In the genomic region with DNA sequence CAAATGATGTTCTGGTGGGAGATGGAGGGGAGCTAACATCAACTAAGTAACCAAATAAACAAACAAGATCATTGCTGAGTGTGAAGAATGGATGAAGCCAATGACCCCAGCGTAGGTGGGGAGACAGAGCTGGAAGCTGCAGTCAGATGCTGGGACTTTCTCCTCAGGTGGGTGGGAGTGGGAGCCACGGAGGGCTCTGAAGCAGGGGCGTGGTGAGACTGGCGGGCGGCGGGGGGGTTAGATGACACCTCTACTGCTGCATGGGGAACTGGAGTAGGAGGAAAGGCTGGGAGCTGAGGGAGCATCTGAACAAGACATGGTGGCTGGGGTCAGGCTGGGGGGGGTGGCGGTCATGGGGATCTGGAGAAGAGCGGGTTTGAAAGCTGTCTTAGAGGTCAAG, we compare ENCODE assay signal across 20 cellular contexts.
DNase-seq lines count a peak whose midpoint lies in the region; ATAC-seq and TF ChIP-seq lines count a peak whose summit lies in the region.
"Had no signal": no experiment of that assay in that cellular context is flagged by ENCODE, and none has a peak within 500 bp of the region (broad histone marks: within the 10 kb centered on the region; RNA-seq: fewer than 3 reads in every experiment).

No MANE protein-coding gene starts in this region.

- H3K27me3 ChIP-seq in CD4-positive, CD25-positive, alpha-beta regulatory T cell (ENCODE audit: control insufficient read depth, insufficient read depth, low read length) = no peaks in the 10 kb centered on the region
- no peaks in the 10 kb centered on the region for H3K27me3 ChIP-seq in testis

- H3K36me3 ChIP-seq in CD4-positive, CD25-positive, alpha-beta regulatory T cell (ENCODE audit: control insufficient read depth, insufficient read depth, low read length) = no peaks in the 10 kb centered on the region
- no peaks in the 10 kb centered on the region for H3K36me3 ChIP-seq in testis (ENCODE audit: low read depth, missing control alignments)

- peaks cover 4% of the 10 kb centered on the region for H3K27me3 Mint-ChIP-seq in CD4-positive, CD25-positive, alpha-beta regulatory T cell
- H3K27me3 Mint-ChIP-seq in effector memory CD8-positive, alpha-beta T cell = peaks cover 5 to 12% of the 10 kb centered on the region in 2 donors
- H3K27me3 Mint-ChIP-seq in nephron (ENCODE audit: low read depth) (peaks cover 11% of the 10 kb centered on the region), progenitor cell of endocrine pancreas (peaks cover 38% of the 10 kb centered on the region)
- H3K27me3 Mint-ChIP-seq: CD4-positive, alpha-beta T cell had no signal

- intact Hi-C loops in testis (cut with DNase I; ENCODE audit: low total_unique reads) = no loop called here

- no peaks in the 10 kb centered on the region for H3K9me3 ChIP-seq in CD4-positive, CD25-positive, alpha-beta regulatory T cell (ENCODE audit: control insufficient read depth in 2 of 2, low read length in 2 of 2)
- H3K9me3 ChIP-seq in testis = no peaks in the 10 kb centered on the region

- TF ChIP-seq CTCF in nephron (IDR thresholded peaks at IDR 0.05; ENCODE audit: unreplicated experiment in 3 of 3) (no peak), progenitor cell of endocrine pancreas (IDR thresholded peaks at IDR 0.05; ENCODE audit: unreplicated experiment) (no peak), testis (IDR thresholded peaks at IDR 0.05) (no peak)

- 76 to 78% methylated on average over 8 of the region's 8 CpGs for WGBS in testis, 2 donors

- H3K4me3 Mint-ChIP-seq in CD4-positive, CD25-positive, alpha-beta regulatory T cell = no peak overlapping the region
- H3K4me3 Mint-ChIP-seq in effector memory CD8-positive, alpha-beta T cell = no peak overlapping the region
- H3K4me3 Mint-ChIP-seq in nephron (no peak overlapping the region), progenitor cell of endocrine pancreas (ENCODE audit: low read depth) (no peak overlapping the region)
- H3K4me3 Mint-ChIP-seq: CD4-positive, alpha-beta T cell; GM23338; H9 had no signal

- no peaks in the 10 kb centered on the region for H3K36me3 Mint-ChIP-seq in CD4-positive, CD25-positive, alpha-beta regulatory T cell
- H3K36me3 Mint-ChIP-seq in effector memory CD8-positive, alpha-beta T cell (ENCODE audit: insufficient read depth) = no peaks in the 10 kb centered on the region
- H3K36me3 Mint-ChIP-seq in nephron (ENCODE audit: low read depth) (no peaks in the 10 kb centered on the region), progenitor cell of endocrine pancreas (ENCODE audit: insufficient read depth) (no peaks in the 10 kb centered on the region)

- H3K4me1 ChIP-seq in CD4-positive, CD25-positive, alpha-beta regulatory T cell (ENCODE audit: control insufficient read depth, insufficient read depth, low read length, poor library complexity, severe bottlenecking) = no peaks in the 10 kb centered on the region
- peaks cover 12% of the 10 kb centered on the region for H3K4me1 ChIP-seq in testis

- TF ChIP-seq POLR2A in testis (IDR thresholded peaks at IDR 0.05) = no peak

- no peak for DNase-seq in CD4-positive, CD25-positive, alpha-beta regulatory T cell
- DNase-seq in effector memory CD8-positive, alpha-beta T cell = no peak
- no peak for DNase-seq in progenitor cell of endocrine pancreas (ENCODE audit: low spot score, unreplicated experiment)
- DNase-seq in testis = no peak
- DNase-seq: CD4-positive, alpha-beta T cell; H9; KBM-7; MV-4-11; NCI-H1105; NCI-H1436 treated with DMSO at 0.1 percent for 48 hours; NCI-H187 treated with DMSO at 0.1 percent for 48 hours; NCI-H2171 treated with DMSO at 0.1 percent for 48 hours; NCI-H345; NCI-H524; NCI-H774; PC-3 had no signal

- H3K4me3 ChIP-seq in CD4-positive, CD25-positive, alpha-beta regulatory T cell (ENCODE audit: low read depth, low read length) = no peak overlapping the region
- no peak overlapping the region for H3K4me3 ChIP-seq in testis
- H3K4me3 ChIP-seq: GM23338 had no signal

- no peaks in the 10 kb centered on the region for H3K9me3 Mint-ChIP-seq in CD4-positive, CD25-positive, alpha-beta regulatory T cell
- no peaks in the 10 kb centered on the region for H3K9me3 Mint-ChIP-seq in effector memory CD8-positive, alpha-beta T cell
- H3K9me3 Mint-ChIP-seq in nephron = no peaks in the 10 kb centered on the region
- H3K9me3 Mint-ChIP-seq in progenitor cell of endocrine pancreas (ENCODE audit: low read depth) = no peaks in the 10 kb centered on the region
- H3K9me3 Mint-ChIP-seq: CD4-positive, alpha-beta T cell; GM23338; H9 had no signal

- ATAC-seq in CD4-positive, CD25-positive, alpha-beta regulatory T cell (ENCODE audit: low read depth in 2 of 2) = no peak
- ATAC-seq in effector memory CD8-positive, alpha-beta T cell (replicated peaks) = no peak
- ATAC-seq in GM18909 (IDR thresholded peaks at IDR 0.05; ENCODE audit: poor library complexity, unreplicated experiment) = no peak
- ATAC-seq in activated CD4-positive, CD25-positive, alpha-beta regulatory T cell treated with anti-CD3 and anti-CD28 coated beads, Interleukin-2, amount 50 U/mL, for 24 hours = no peak
- ATAC-seq: GM23338, PC-3 had no signal

- H3K27ac Mint-ChIP-seq in CD4-positive, CD25-positive, alpha-beta regulatory T cell = peak overlapping the region; percentile 3 to 12 (median 4)
- peak overlapping the region; percentile 50 to 65 for H3K27ac Mint-ChIP-seq in effector memory CD8-positive, alpha-beta T cell
- H3K27ac Mint-ChIP-seq in nephron = peak overlapping the region in 2 of 3 experiments; percentile 0 to 22
- peak overlapping the region; percentile 43 for H3K27ac Mint-ChIP-seq in progenitor cell of endocrine pancreas
- H3K27ac Mint-ChIP-seq: CD4-positive, alpha-beta T cell; GM23338; H9 had no signal

- peaks cover 0 to 15% (median 0%) of the 10 kb centered on the region in 4 donors for H3K4me1 Mint-ChIP-seq in CD4-positive, CD25-positive, alpha-beta regulatory T cell
- peaks cover 9 to 13% of the 10 kb centered on the region in 2 donors for H3K4me1 Mint-ChIP-seq in effector memory CD8-positive, alpha-beta T cell (ENCODE audit: low read depth in 2 of 2)
- H3K4me1 Mint-ChIP-seq in nephron (peaks cover 40% of the 10 kb centered on the region), progenitor cell of endocrine pancreas (ENCODE audit: low read depth) (peaks cover 29% of the 10 kb centered on the region)

- H3K27ac ChIP-seq in CD4-positive, CD25-positive, alpha-beta regulatory T cell (ENCODE audit: insufficient read depth, low read length, poor library complexity, severe bottlenecking) = no peak overlapping the region
- H3K27ac ChIP-seq in testis = no peak overlapping the region

Comparison
In these comparisons a context has a peak if more than half of its experiments do, and no peak if none do; other contexts are left out.
1. H3K27ac Mint-ChIP-seq: peak in every context shown above with its lines; median percentile 58 in effector memory CD8-positive, alpha-beta T cell; 43 in progenitor cell of endocrine pancreas; 11 in nephron; 4 in CD4-positive, CD25-positive, alpha-beta regulatory T cell.